8 cellular contexts compared by ENCODE assay signal in the genomic region with DNA sequence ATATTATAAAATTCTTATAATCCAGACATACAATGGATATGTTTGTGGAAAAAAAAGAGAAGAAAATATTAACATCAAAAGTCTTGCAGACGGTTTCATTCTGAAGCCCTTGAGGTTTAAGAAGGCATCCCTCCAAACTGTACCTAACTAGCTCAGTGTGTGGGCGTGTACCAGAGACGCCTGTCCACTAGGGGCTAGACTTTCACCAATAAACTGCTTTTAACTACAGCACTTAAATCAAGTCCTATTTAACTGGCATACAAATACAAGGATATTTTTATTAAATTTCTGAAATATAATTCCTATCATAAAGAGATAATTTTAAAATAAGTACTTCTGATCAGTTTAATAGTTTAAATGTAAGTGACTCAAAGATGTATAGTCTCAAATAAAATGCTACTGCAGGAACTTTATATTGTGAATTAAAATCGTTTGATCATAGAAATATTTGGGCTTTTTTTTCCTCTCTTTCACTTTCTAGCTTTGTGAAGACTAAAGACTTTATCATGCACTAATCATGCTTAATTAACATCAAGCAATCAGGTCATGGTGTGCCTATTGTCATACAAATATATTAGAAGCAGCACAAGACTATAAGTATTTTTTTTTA.
A peak's percentile ranks its signal among the peaks of the same experiment; 100 is the strongest.
DNase-seq lines count a peak whose midpoint lies in the region; ATAC-seq and TF ChIP-seq lines count a peak whose summit lies in the region.

No MANE protein-coding gene starts in this region.

- peak; percentile 59 for TF ChIP-seq CTCF in A673 (conservative IDR thresholded peaks at IDR 0.05; ENCODE audit: low read depth, low read length)
- peak; percentile 48 for TF ChIP-seq CTCF in choroid plexus epithelial cell (conservative IDR thresholded peaks at IDR 0.05; ENCODE audit: low read depth, low read length)
- TF ChIP-seq CTCF in psoas muscle (IDR thresholded peaks at IDR 0.05): peak; percentile 19

- H3K9me3 ChIP-seq in A673 (ENCODE audit: low read depth, low read length, poor library complexity, severe bottlenecking) (no peaks in the 10 kb centered on the region), psoas muscle (no peaks in the 10 kb centered on the region)

- 20 to 31% (median 24%) methylated on average over 4 of the region's 4 CpGs for WGBS in psoas muscle, 3 donors

- ATAC-seq in GM19351 (IDR thresholded peaks at IDR 0.05; ENCODE audit: unreplicated experiment) (peak; percentile 60), psoas muscle (no peak), GM21737 (IDR thresholded peaks at IDR 0.05; ENCODE audit: unreplicated experiment) (no peak)

- H3K4me3 ChIP-seq in A673 (ENCODE audit: low read depth, low read length, poor library complexity, severe bottlenecking): no peak overlapping the region
- H3K4me3 ChIP-seq in choroid plexus epithelial cell (ENCODE audit: low read depth, low read length): no peak overlapping the region
- no peak overlapping the region for H3K4me3 ChIP-seq in psoas muscle

- peak; percentile 51 for DNase-seq in A673 (ENCODE audit: low spot score)
- peak; percentile 17 for DNase-seq in NCI-H2171 treated with DMSO at 0.1 percent for 48 hours (lab: John Stamatoyannopoulos, UW)
- DNase-seq in choroid plexus epithelial cell (ENCODE audit: low read depth): peak; percentile 46
- no peak for DNase-seq in psoas muscle
- DNase-seq in ecto neural progenitor cell (ENCODE audit: low spot score): no peak
- no peak for DNase-seq in activated naive CD4-positive, alpha-beta T cell treated with Interleukin-2 at 50 U/mL for 16 hours

- POLR2A ChIA-PET in A673 (lab: Charles Lee; ENCODE audit: low non-redundant PET): no interaction called here

- H3K4me1 ChIP-seq in A673 (ENCODE audit: insufficient read depth, low read length, poor library complexity, severe bottlenecking) (no peaks in the 10 kb centered on the region), psoas muscle (no peaks in the 10 kb centered on the region)

- H3K27ac ChIP-seq in A673 (ENCODE audit: low read depth, low read length, poor library complexity, severe bottlenecking): no peak overlapping the region
- no peak overlapping the region for H3K27ac ChIP-seq in psoas muscle

- H3K27me3 ChIP-seq in A673 (replicated peaks; ENCODE audit: insufficient read depth, low read depth, low read length, poor library complexity) (no peaks in the 10 kb centered on the region), psoas muscle (ENCODE audit: insufficient read depth in 3 of 3, low read length in 2 of 3) (no peaks in the 10 kb centered on the region)

- H3K36me3 ChIP-seq in A673 (ENCODE audit: insufficient read depth, low read length, poor library complexity, severe bottlenecking) (no peaks in the 10 kb centered on the region), psoas muscle (ENCODE audit: insufficient read depth in 1 of 2, low read depth in 1 of 2) (no peaks in the 10 kb centered on the region)

- intact Hi-C loops in A673 (cut with micrococcal nuclease; ENCODE audit: unreplicated experiment): loop anchor here (10.0 kb wide), 1 partner anchor 465 kb away; no protein-coding TSS in a partner anchor
- intact Hi-C loops in psoas muscle (cut with DNase I): no loop called here

- no TSS peak for BruUV-seq in A673 (replicated peaks; lab: Mats Ljungman, UMichigan)

- CTCF ChIA-PET in A673 (lab: Charles Lee): interaction anchor here (1.0 kb wide), 1 partner anchor 469 kb away, joined by 3 read pairs; no protein-coding TSS in a partner anchor

Comparison
In these comparisons a context has a peak if more than half of its experiments do, and no peak if none do; other contexts are left out.
1. DNase-seq: peak in A673 (single experiment), NCI-H2171 treated with DMSO at 0.1 percent for 48 hours (single experiment) and choroid plexus epithelial cell (single experiment); none in psoas muscle (0 of 2), ecto neural progenitor cell (single experiment) and activated naive CD4-positive, alpha-beta T cell treated with Interleukin-2 at 50 U/mL for 16 hours (single experiment).
2. Peak in every context shown above with its lines, with median percentiles within 50 percentile points of each other: CTCF ChIP-seq.